Comparison of ENCODE assay signal across 25 cellular contexts in the genomic region with DNA sequence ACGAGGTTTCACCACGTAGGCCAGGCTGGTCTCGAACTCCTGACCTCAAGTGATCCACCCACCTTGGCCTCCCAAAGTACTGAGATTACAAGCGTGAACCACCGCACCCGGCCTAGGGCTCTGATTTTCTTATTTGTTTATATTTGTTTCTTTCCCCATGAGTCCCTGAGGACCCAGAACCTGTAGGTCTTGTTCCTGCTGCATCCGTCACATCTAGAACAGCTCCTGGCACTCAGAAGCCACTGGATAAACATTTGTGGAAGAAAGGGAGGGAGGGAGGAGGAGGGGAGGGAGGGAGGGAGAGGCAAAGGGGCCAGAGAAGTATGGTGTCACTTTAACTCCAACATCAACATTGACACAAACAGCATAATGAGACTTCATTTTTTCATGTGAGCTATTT.
"Had no signal": no experiment of that assay in that cellular context is flagged by ENCODE, and none has a peak within 500 bp of the region (broad histone marks: within the 10 kb centered on the region; RNA-seq: fewer than 3 reads in every experiment).

No MANE protein-coding gene starts in this region.

- H3K4me3 ChIP-seq: pancreas, psoas muscle, smooth muscle cell, suprapubic skin, tibial nerve had no signal

- H3K36me3 Mint-ChIP-seq: memory B cell; naive thymus-derived CD4-positive, alpha-beta T cell; stimulated activated naive B cell treated with anti-CD40 and anti-IgM and Interleukin-4, amounts not matched to agents 10 μg/mL and 1 μg/mL and 100 μg/mL, for 72 hours had no signal

- H3K36me3 ChIP-seq: brain microvascular endothelial cell, pancreas, suprapubic skin, tibial nerve had no signal

- H3K4me3 Mint-ChIP-seq: activated CD4-positive, alpha-beta memory T cell treated with anti-CD3 and anti-CD28 coated beads, Interleukin-2, amount 10 ng/mL, durations not matched to agents 7 days and 5 days; activated CD4-positive, alpha-beta T cell treated with anti-CD3 and anti-CD28 coated beads, Interleukin-2, amount 10 ng/mL, durations not matched to agents 24 days and 14 days; activated T-cell treated with anti-CD3 and anti-CD28 coated beads, Interleukin-2, amount 50 U/mL, for 4 hours; activated T-helper 17 cell treated with anti-CD3 and anti-CD28 coated beads, Interleukin-2, amount 50 U/mL, for 72 hours; memory B cell; naive thymus-derived CD4-positive, alpha-beta T cell; stimulated activated naive B cell treated with anti-CD40 and anti-IgM and Interleukin-4, amounts not matched to agents 10 μg/mL and 1 μg/mL and 100 μg/mL, for 72 hours had no signal

- DNase-seq: activated CD4-positive, alpha-beta memory T cell treated with anti-CD3 and anti-CD28 coated beads, Interleukin-2, amount 10 ng/mL, durations not matched to agents 7 days and 5 days; activated CD4-positive, alpha-beta T cell treated with anti-CD3 and anti-CD28 coated beads, Interleukin-2, amount 10 ng/mL, durations not matched to agents 24 days and 14 days; activated CD4-positive, CD25-positive, alpha-beta regulatory T cell treated with anti-CD3 and anti-CD28 coated beads, Interleukin-2, amount 50 U/mL, for 72 hours; activated gamma-delta T cell treated with Interleukin-2 at 50 U/mL for 16 hours; activated naive CD4-positive, alpha-beta T cell treated with anti-CD3 and anti-CD28 coated beads, Interleukin-2, amount 50 U/mL, for 16 hours; activated T-cell treated with anti-CD3 and anti-CD28 coated beads, Interleukin-2, amount 50 U/mL, for 4 hours; amniotic stem cell; brain microvascular endothelial cell; caudate nucleus; foreskin fibroblast; head of caudate nucleus; hippocampal formation; midbrain; naive thymus-derived CD4-positive, alpha-beta T cell; pancreas; psoas muscle; stimulated activated CD4-positive, alpha-beta T cell treated with anti-CD3 and anti-CD28 coated beads, Interleukin-1b, Interleukin-23, amount 100 ng/mL, for 48 hours; stimulated activated CD4-positive, alpha-beta T cell treated with anti-CD3 and anti-CD28 coated beads, Interleukin-4, amount 100 ng/mL, for 4 hours; stimulated activated naive B cell treated with anti-CD40 and anti-IgM and Interleukin-4, amounts not matched to agents 10 μg/mL and 1 μg/mL and 100 μg/mL, for 72 hours; T1000 had no signal

- H3K9me3 Mint-ChIP-seq: activated CD4-positive, alpha-beta T cell treated with anti-CD3 and anti-CD28 coated beads, Interleukin-2, amount 10 ng/mL, durations not matched to agents 24 days and 14 days; activated T-cell treated with anti-CD3 and anti-CD28 coated beads, Interleukin-2, amount 50 U/mL, for 4 hours; activated T-helper 17 cell treated with anti-CD3 and anti-CD28 coated beads, Interleukin-2, amount 50 U/mL, for 72 hours; memory B cell; stimulated activated naive B cell treated with anti-CD40 and anti-IgM and Interleukin-4, amounts not matched to agents 10 μg/mL and 1 μg/mL and 100 μg/mL, for 72 hours had no signal

- H3K4me1 Mint-ChIP-seq: activated CD4-positive, alpha-beta memory T cell treated with anti-CD3 and anti-CD28 coated beads, Interleukin-2, amount 10 ng/mL, durations not matched to agents 7 days and 5 days; activated CD4-positive, alpha-beta T cell treated with anti-CD3 and anti-CD28 coated beads, Interleukin-2, amount 10 ng/mL, durations not matched to agents 24 days and 14 days; activated T-helper 17 cell treated with anti-CD3 and anti-CD28 coated beads, Interleukin-2, amount 50 U/mL, for 72 hours; stimulated activated naive B cell treated with anti-CD40 and anti-IgM and Interleukin-4, amounts not matched to agents 10 μg/mL and 1 μg/mL and 100 μg/mL, for 72 hours had no signal

- H3K27me3 Mint-ChIP-seq: activated CD4-positive, alpha-beta memory T cell treated with anti-CD3 and anti-CD28 coated beads, Interleukin-2, amount 10 ng/mL, durations not matched to agents 7 days and 5 days; activated CD4-positive, alpha-beta T cell treated with anti-CD3 and anti-CD28 coated beads, Interleukin-2, amount 10 ng/mL, durations not matched to agents 24 days and 14 days; activated T-helper 17 cell treated with anti-CD3 and anti-CD28 coated beads, Interleukin-2, amount 50 U/mL, for 72 hours had no signal

- H3K4me1 ChIP-seq: pancreas, psoas muscle, tibial nerve had no signal

- H3K9me3 ChIP-seq: pancreas, psoas muscle, suprapubic skin had no signal

- H3K27me3 ChIP-seq: brain microvascular endothelial cell, pancreas, suprapubic skin had no signal

- H3K27ac Mint-ChIP-seq: activated CD4-positive, alpha-beta memory T cell treated with anti-CD3 and anti-CD28 coated beads, Interleukin-2, amount 10 ng/mL, durations not matched to agents 7 days and 5 days; activated CD4-positive, alpha-beta T cell treated with anti-CD3 and anti-CD28 coated beads, Interleukin-2, amount 10 ng/mL, durations not matched to agents 24 days and 14 days; activated T-helper 17 cell treated with anti-CD3 and anti-CD28 coated beads, Interleukin-2, amount 50 U/mL, for 72 hours; memory B cell; stimulated activated naive B cell treated with anti-CD40 and anti-IgM and Interleukin-4, amounts not matched to agents 10 μg/mL and 1 μg/mL and 100 μg/mL, for 72 hours had no signal

- H3K27ac ChIP-seq: brain microvascular endothelial cell, pancreas, psoas muscle, suprapubic skin, tibial nerve had no signal
